ENCODE assay signal across 11 cellular contexts in genomic region chr1:226717256-226717909, GRCh38. TPM values are rescaled to one million over a fixed set of nuclear protein-coding genes. Genes with fewer than 3 reads are reported as not detected.
A peak's percentile ranks its signal among the peaks of the same experiment; 100 is the strongest.
DNase-seq lines count a peak whose midpoint lies in the region; ATAC-seq and TF ChIP-seq lines count a peak whose summit lies in the region.
"Had no signal": no experiment of that assay in that cellular context is flagged by ENCODE, and none has a peak within 500 bp of the region (broad histone marks: within the 10 kb centered on the region; RNA-seq: fewer than 3 reads in every experiment).

No MANE protein-coding gene starts in this region.

- ATAC-seq in T-cell (replicated peaks in 1 of 4): peak; percentile 30 to 63 (median 54)
- peak in 5 of 8 donors; percentile 52 to 68 (median 60) for ATAC-seq in heart right ventricle

- TF ChIP-seq CTCF in heart right ventricle (IDR thresholded peaks at IDR 0.05): no peak

- peak overlapping the region in 8 of 10 donors; percentile 10 to 83 (median 31) for H3K27ac ChIP-seq in heart right ventricle
- H3K27ac ChIP-seq in substantia nigra (ENCODE audit: low read depth, low read length, poor library complexity, severe bottlenecking): peak overlapping the region; percentile 62
- H3K27ac ChIP-seq: epithelial cell of prostate had no signal

- peak overlapping the region; percentile 67 for H3K27ac Mint-ChIP-seq in T-helper 1 cell treated with Interleukin-12 subunit alpha and Interleukin-12 subunit beta and Interleukin-4 antibody, amounts not matched to agents 30 μg/mL and 1 μg/mL, for 36 hours
- peak overlapping the region; percentile 74 to 89 for H3K27ac Mint-ChIP-seq in T-cell

- H3K4me3 ChIP-seq in heart right ventricle: no peak overlapping the region

- peaks cover 3 to 74% (median 42%) of the 10 kb centered on the region in 9 donors for H3K4me1 ChIP-seq in heart right ventricle

- peaks cover 19% of the 10 kb centered on the region for H3K9me3 Mint-ChIP-seq in T-helper 1 cell treated with Interleukin-12 subunit alpha and Interleukin-12 subunit beta and Interleukin-4 antibody, amounts not matched to agents 30 μg/mL and 1 μg/mL, for 36 hours
- peaks cover 4 to 9% (median 5%) of the 10 kb centered on the region in 3 donors for H3K9me3 Mint-ChIP-seq in T-cell

- H3K9me3 ChIP-seq in heart right ventricle: peaks cover 0 to 10% (median 0%) of the 10 kb centered on the region in 11 donors

- DNase-seq in T-helper 1 cell: no peak
- peak in 4 of 34 experiments; percentile 30 to 51 (median 46) for DNase-seq in T-cell
- DNase-seq in heart right ventricle: peak in 1 of 2 donors; percentile 25
- DNase-seq in substantia nigra (lab: John Stamatoyannopoulos, UW): peak in 6 of 49 donors; percentile 16 to 59 (median 40)
- no peak for DNase-seq in activated gamma-delta T cell treated with Interleukin-2 at 50 U/mL for 16 hours
- no peak for DNase-seq in NCI-H187 (lab: John Stamatoyannopoulos, UW)
- DNase-seq in NCI-H748 treated with DMSO at 0.1 percent for 48 hours (lab: John Stamatoyannopoulos, UW): no peak
- DNase-seq: H7; stimulated activated CD4-positive, alpha-beta T cell treated with anti-CD3 and anti-CD28 coated beads, Interleukin-2, amount 100 ng/mL, for 24 hours had no signal

- H3K27me3 ChIP-seq in heart right ventricle: no peaks in the 10 kb centered on the region

- peaks cover 40% of the 10 kb centered on the region for H3K36me3 Mint-ChIP-seq in T-helper 1 cell treated with Interleukin-12 subunit alpha and Interleukin-12 subunit beta and Interleukin-4 antibody, amounts not matched to agents 30 μg/mL and 1 μg/mL, for 36 hours (ENCODE audit: low read depth)
- peaks cover 36% of the 10 kb centered on the region for H3K36me3 Mint-ChIP-seq in T-cell

- WGBS in heart right ventricle, 2 donors: 59 to 75% methylated on average over 11 of the region's 11 CpGs

- no peak overlapping the region for H3K4me3 Mint-ChIP-seq in T-helper 1 cell treated with Interleukin-12 subunit alpha and Interleukin-12 subunit beta and Interleukin-4 antibody, amounts not matched to agents 30 μg/mL and 1 μg/mL, for 36 hours
- H3K4me3 Mint-ChIP-seq in T-cell: peak overlapping the region; percentile 63 to 85 (median 64)

- no peaks in the 10 kb centered on the region for H3K27me3 Mint-ChIP-seq in T-helper 1 cell treated with Interleukin-12 subunit alpha and Interleukin-12 subunit beta and Interleukin-4 antibody, amounts not matched to agents 30 μg/mL and 1 μg/mL, for 36 hours (ENCODE audit: low read depth)
- H3K27me3 Mint-ChIP-seq in T-cell: no peaks in the 10 kb centered on the region

- POLR2A ChIA-PET in T-cell (lab: Charles Lee): no interaction called here

- CTCF ChIA-PET in T-cell (lab: Charles Lee): interaction anchor here in 1 of 2 donors (1.1 to 1.7 kb wide), 2 partner anchors 17 to 25 kb away, joined by 5 to 8 read pairs; no protein-coding TSS in a partner anchor

- peaks cover 57% of the 10 kb centered on the region for H3K4me1 Mint-ChIP-seq in T-helper 1 cell treated with Interleukin-12 subunit alpha and Interleukin-12 subunit beta and Interleukin-4 antibody, amounts not matched to agents 30 μg/mL and 1 μg/mL, for 36 hours (ENCODE audit: low read depth)
- peaks cover 91 to 97% (median 94%) of the 10 kb centered on the region in 3 donors for H3K4me1 Mint-ChIP-seq in T-cell

- H3K36me3 ChIP-seq in heart right ventricle: peaks cover 0 to 19% (median 0%) of the 10 kb centered on the region in 9 donors

- intact Hi-C loops in heart right ventricle (cut with DNase I): no loop called here

RNA-seq across cellular contexts. Expression of gene ITPKB, which starts 21.7 kb away (rescaled TPM):
- total RNA-seq in T-cell: 100 to 1,000 TPM; 153 to 351 (median 179) TPM
- total RNA-seq in heart right ventricle: 10 to 100 TPM; 12.1 to 30.5 (median 16.6) TPM
- polyA plus RNA-seq in heart right ventricle: 10 to 100 TPM in 1 of 2 donors, 1 to 10 TPM in 1; 4.5 to 17.0 TPM

Comparison
In these comparisons a context has a peak if more than half of its experiments do, and no peak if none do; other contexts are left out.
1. RNA of gene ITPKB, which starts 21.7 kb away (total RNA-seq): 153 to 351 TPM in T-cell; 12.1 to 30.5 TPM in heart right ventricle; every median in the first group is over 4 times any median in the second.